Comparison of ENCODE assay signal across 1 cellular context in the genomic region with DNA sequence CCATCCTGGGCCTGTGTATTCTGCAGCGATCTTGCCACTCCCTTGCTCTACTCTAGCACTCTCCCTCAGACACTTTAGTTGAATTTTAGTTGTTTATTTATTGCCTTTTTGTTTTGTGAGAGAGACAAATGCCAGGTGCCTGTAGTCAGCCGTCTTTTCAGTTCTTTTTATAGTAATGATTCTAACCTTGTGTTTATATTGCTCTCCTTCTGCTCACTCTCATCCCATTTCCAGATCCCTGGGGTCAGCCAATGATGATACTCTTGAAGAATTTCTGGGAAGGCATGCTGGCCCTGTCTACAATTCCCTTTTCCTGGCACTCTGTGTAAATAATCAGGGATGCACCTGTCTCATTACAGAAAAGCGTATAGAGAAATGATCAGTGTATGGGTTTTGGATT.
TF ChIP-seq lines count a peak whose summit lies in the region.

No MANE protein-coding gene starts in this region.

TF ChIP-seq in HepG2, 621 proteins besides CTCF, POLR2A, EP300 and RAD21 (continued from another document):
- no peak for TF ChIP-seq PAX8 (CRISPR knock-in tag; IDR thresholded peaks at IDR 0.05; ENCODE audit: borderline replicate concordance)
- TF ChIP-seq ZNF367 (CRISPR knock-in tag; IDR thresholded peaks at IDR 0.05; ENCODE audit: borderline replicate concordance), result no peak
- TF ChIP-seq, protein P1, sequence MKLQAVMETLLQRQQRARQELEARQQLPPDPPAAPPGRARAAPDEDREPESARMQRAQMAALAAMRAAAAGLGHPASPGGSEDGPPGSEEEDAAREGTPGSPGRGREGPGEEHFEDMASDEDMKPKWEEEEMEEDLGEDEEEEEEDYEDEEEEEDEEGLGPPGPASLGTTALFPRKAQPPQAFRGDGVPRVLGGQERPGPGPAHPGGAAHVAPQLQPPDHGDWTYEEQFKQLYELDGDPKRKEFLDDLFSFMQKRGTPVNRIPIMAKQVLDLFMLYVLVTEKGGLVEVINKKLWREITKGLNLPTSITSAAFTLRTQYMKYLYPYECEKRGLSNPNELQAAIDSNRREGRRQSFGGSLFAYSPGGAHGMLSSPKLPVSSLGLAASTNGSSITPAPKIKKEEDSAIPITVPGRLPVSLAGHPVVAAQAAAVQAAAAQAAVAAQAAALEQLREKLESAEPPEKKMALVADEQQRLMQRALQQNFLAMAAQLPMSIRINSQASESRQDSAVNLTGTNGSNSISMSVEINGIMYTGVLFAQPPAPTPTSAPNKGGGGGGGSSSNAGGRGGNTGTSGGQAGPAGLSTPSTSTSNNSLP (IDR thresholded peaks at IDR 0.05; ENCODE audit: low read depth, low read length), result no peak
